In the genomic region with DNA sequence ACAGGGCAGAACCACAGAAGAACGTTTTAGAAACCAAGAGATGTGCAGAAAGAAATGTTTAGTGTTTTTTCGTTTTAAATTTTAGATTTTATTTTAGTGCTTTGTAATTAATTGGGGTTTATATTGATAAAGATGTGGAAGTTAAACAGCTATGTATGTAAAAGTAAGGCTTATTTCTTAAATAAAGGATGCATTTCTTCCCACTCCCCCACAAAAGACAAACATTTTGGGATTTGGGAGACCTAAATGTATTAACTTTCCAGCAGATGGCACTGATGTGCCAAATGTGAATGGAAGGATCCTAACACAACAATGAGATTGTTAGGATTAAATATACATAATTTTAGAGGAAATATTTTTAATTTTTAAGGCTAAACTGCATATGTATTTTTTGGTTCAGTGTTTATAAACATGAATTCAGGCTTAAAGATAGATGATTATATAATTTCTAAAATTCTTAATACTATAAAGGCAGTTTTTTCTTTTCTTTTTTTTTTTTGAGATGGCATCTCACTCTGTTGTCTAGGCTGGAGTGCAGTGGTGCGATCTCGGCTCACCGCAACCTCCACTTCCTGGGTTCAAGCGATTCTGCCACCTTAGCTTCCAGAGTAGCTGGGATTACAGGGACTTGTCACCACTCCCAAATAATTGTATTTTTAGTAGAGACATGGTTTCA, we compare ENCODE assay signal across 8 cellular contexts. TPM values are rescaled to one million over a fixed set of nuclear protein-coding genes. Genes with fewer than 3 reads are reported as not detected.
DNase-seq lines count a peak whose midpoint lies in the region; ATAC-seq and TF ChIP-seq lines count a peak whose summit lies in the region.

No MANE protein-coding gene starts in this region.

- H3K4me1 ChIP-seq in GM23248 (ENCODE audit: insufficient read depth) (peaks cover 14% of the 10 kb centered on the region), gastroesophageal sphincter (peaks cover 0 to 7% (median 0%) of the 10 kb centered on the region in 3 donors)

- ATAC-seq in gastroesophageal sphincter (no peak), GM18907 (IDR thresholded peaks at IDR 0.05; ENCODE audit: unreplicated experiment) (no peak), HG03378 (IDR thresholded peaks at IDR 0.05; ENCODE audit: unreplicated experiment) (no peak)

- no peak for TF ChIP-seq EP300 in gastroesophageal sphincter (IDR thresholded peaks at IDR 0.05)

- H3K9ac ChIP-seq in GM23248: no peak overlapping the region

- in situ Hi-C loops in ACHN (cut with HindIII; ENCODE audit: low pct_ligation_motif_present, low pct_unique_long_range_greater_than_20kb, low sequenced_read_pairs): no loop called here
- in situ Hi-C loops in GM23248 (cut with MboI): loop anchor here (5.0 kb wide), 1 partner anchor 427 kb away; no protein-coding TSS in a partner anchor

- H3K9me3 ChIP-seq in GM23248 (ENCODE audit: low read depth) (no peaks in the 10 kb centered on the region), gastroesophageal sphincter (no peaks in the 10 kb centered on the region)

- no peak overlapping the region for H3K4me2 ChIP-seq in GM23248 (ENCODE audit: unreplicated experiment)

- no peaks in the 10 kb centered on the region for H3K27me3 ChIP-seq in GM23248 (replicated peaks; ENCODE audit: insufficient read depth)
- no peaks in the 10 kb centered on the region for H3K27me3 ChIP-seq in gastroesophageal sphincter
- H3K27me3 ChIP-seq in H7 (ENCODE audit: control insufficient read depth, insufficient read depth, low read length): no peaks in the 10 kb centered on the region

- H3K27ac ChIP-seq in GM23248 (no peak overlapping the region), gastroesophageal sphincter (no peak overlapping the region)

- H4K20me1 ChIP-seq in GM23248 (ENCODE audit: insufficient read depth): no peaks in the 10 kb centered on the region

- peaks cover 10% of the 10 kb centered on the region; the same call in 1 of the 2 replicates for H3K36me3 ChIP-seq in GM23248 (ENCODE audit: low read depth)
- H3K36me3 ChIP-seq in gastroesophageal sphincter: peaks cover 0 to 44% of the 10 kb centered on the region in 2 donors
- H3K36me3 ChIP-seq in H7 (replicated peaks; ENCODE audit: control insufficient read depth, insufficient read depth, low read length): peaks cover 9% of the 10 kb centered on the region

- DNase-seq in ACHN (peak; percentile 53), GM23248 (peak; percentile 72), RPMI7951 (ENCODE audit: low read depth) (peak; percentile 52), H7 (no peak)
- no peak for DNase-seq in stimulated activated CD4-positive, alpha-beta T cell treated with anti-CD3 and anti-CD28 coated beads, Interleukin-2, amount 100 ng/mL, for 24 hours

- H2AFZ ChIP-seq in GM23248: no peak overlapping the region

- peaks cover 13% of the 10 kb centered on the region for H3K79me2 ChIP-seq in GM23248 (ENCODE audit: insufficient read depth)

- TF ChIP-seq CTCF in gastroesophageal sphincter (IDR thresholded peaks at IDR 0.05): peak; percentile 16 to 47 (median 38)

- no peak for TF ChIP-seq POLR2A in gastroesophageal sphincter (IDR thresholded peaks at IDR 0.05)

- WGBS in GM23248 (ENCODE audit: low coverage in 1 of 2, low lambda C conversion rate in 2 of 2, missing lambda C conversion rate in 2 of 2), 2 experiments: 76 to 77% methylated on average over 6 of the region's 6 CpGs
- WGBS in gastroesophageal sphincter (ENCODE audit: low coverage in 1 of 2), 2 donors: 71 to 82% methylated on average over 5 to 6 of the region's 6 CpGs

- no peaks in the 10 kb centered on the region for H3K9me2 ChIP-seq in GM23248 (ENCODE audit: insufficient read depth)

- H3F3A ChIP-seq in GM23248 (ENCODE audit: insufficient read depth): no peaks in the 10 kb centered on the region

- H3K4me3 ChIP-seq in GM23248: no peak overlapping the region
- H3K4me3 ChIP-seq in gastroesophageal sphincter: no peak overlapping the region
- no peak overlapping the region for H3K4me3 ChIP-seq in H7 (ENCODE audit: insufficient read depth, low read depth, low read length)

RNA-seq across cellular contexts. Expression of a gene that starts 12.0 kb away (rescaled TPM):
- 64.5 and 70.9 TPM in 2 replicates for total RNA-seq in GM23248 (2014; rRNA removed; shearing (Covaris generic))
- polyA plus RNA-seq in GM23248 (2016; fragmentation: Nextera tagmentation; extraction: Ambion mirVana): 80.1 and 83.6 TPM in 2 replicates
- 200 and 262 TPM in 2 replicates for total RNA-seq in RPMI7951 (2014; rRNA removed; shearing (Covaris generic))
- 10 to 100 TPM; 39.2 to 91.8 (median 48.5) TPM for total RNA-seq in gastroesophageal sphincter
- 64.5 and 111 TPM in 2 replicates for total RNA-seq in H7 (2014; rRNA removed; shearing (Covaris generic))

RNA-seq across cellular contexts. Expression of a gene that starts 46.1 kb away (rescaled TPM):
- 1.2 TPM in 1 of 2 replicates, not detected in the other for total RNA-seq in GM23248 (2014; rRNA removed; shearing (Covaris generic))
- 0.37 and 0.43 TPM in 2 replicates for polyA plus RNA-seq in GM23248 (2016; fragmentation: Nextera tagmentation; extraction: Ambion mirVana)
- total RNA-seq in RPMI7951 (2014; rRNA removed; shearing (Covaris generic)): 1.1 and 1.5 TPM in 2 replicates
- total RNA-seq in gastroesophageal sphincter: under 1 TPM in 1 of 4 donors, not detected in 3; 0.69 TPM
- total RNA-seq in H7 (2014; rRNA removed; shearing (Covaris generic)): 0.03 and 0.74 TPM in 2 replicates

Comparison
In these comparisons a context has a peak if more than half of its experiments do, and no peak if none do; other contexts are left out.
1. DNase-seq: peak in ACHN (single experiment), GM23248 (single experiment) and RPMI7951 (single experiment); none in H7 (single experiment) and stimulated activated CD4-positive, alpha-beta T cell treated with anti-CD3 and anti-CD28 coated beads, Interleukin-2, amount 100 ng/mL, for 24 hours (0 of 2).